In genomic region chr22:48711669-48712068, GRCh38 we compare ENCODE assay signal across 19 cellular contexts.
"Had no signal": no experiment of that assay in that cellular context is flagged by ENCODE, and none has a peak within 500 bp of the region (broad histone marks: within the 10 kb centered on the region; RNA-seq: fewer than 3 reads in every experiment).

No MANE protein-coding gene starts in this region.

- H3K36me3 ChIP-seq: colonic mucosa, esophagus squamous epithelium, heart left ventricle, suprapubic skin, thyroid gland, uterus had no signal

- H3K27me3 ChIP-seq: colonic mucosa, foreskin keratinocyte, heart left ventricle, suprapubic skin, thyroid gland, uterus had no signal

- H3K27me3 Mint-ChIP-seq: type B pancreatic cell had no signal

- H3K27ac ChIP-seq: colonic mucosa, esophagus squamous epithelium, foreskin keratinocyte, heart left ventricle, suprapubic skin, thyroid gland, uterus had no signal

- H3K4me3 ChIP-seq: colonic mucosa, esophagus squamous epithelium, heart left ventricle, lung, suprapubic skin, thyroid gland, uterus had no signal

- H3K9me3 ChIP-seq: colonic mucosa, suprapubic skin, thyroid gland, uterus had no signal

- H3K4me1 ChIP-seq: colonic mucosa, esophagus squamous epithelium, foreskin keratinocyte, heart left ventricle, suprapubic skin, thyroid gland, uterus had no signal

- H3K4me3 Mint-ChIP-seq: nephron, type B pancreatic cell had no signal

- ATAC-seq: foreskin keratinocyte; heart left ventricle; stimulated activated naive CD8-positive, alpha-beta T cell treated with anti-CD3 and anti-CD28 coated beads, Interleukin-15, Interleukin-2, amounts not matched to agents 100 U/mL and 50 U/mL, for 24 hours had no signal

- DNase-seq: cerebellar nuclear complex; colonic mucosa; dermis blood vessel endothelial cell; esophagus squamous epithelium; foreskin keratinocyte; hippocampal formation; kidney glomerular epithelial cell; mesenchymal stem cell; midbrain; small intestine; stimulated activated CD4-positive, alpha-beta T cell treated with anti-CD3 and anti-CD28 coated beads, Interleukin-2, amount 100 ng/mL, for 48 hours; stimulated activated naive CD8-positive, alpha-beta T cell treated with anti-CD3 and anti-CD28 coated beads, Interleukin-15, Interleukin-2, amounts not matched to agents 100 U/mL and 50 U/mL, for 24 hours; thyroid gland; uterus had no signal

- H3K27ac Mint-ChIP-seq: nephron, type B pancreatic cell had no signal

- H3K9me3 Mint-ChIP-seq: type B pancreatic cell had no signal

- H3K36me3 Mint-ChIP-seq: type B pancreatic cell had no signal
